ENCODE assay signal across 21 cellular contexts in genomic region chr2:8438996-8439395, GRCh38.
DNase-seq lines count a peak whose midpoint lies in the region; ATAC-seq and TF ChIP-seq lines count a peak whose summit lies in the region.
"Had no signal": no experiment of that assay in that cellular context is flagged by ENCODE, and none has a peak within 500 bp of the region (broad histone marks: within the 10 kb centered on the region; RNA-seq: fewer than 3 reads in every experiment).

No MANE protein-coding gene starts in this region.

- no peak overlapping the region for H3K14ac ChIP-seq in neuronal stem cell (ENCODE audit: low read length)

- no peak for ATAC-seq in DND-41 (ENCODE audit: insufficient read depth, low read depth)
- ATAC-seq in heart left ventricle = peak; percentile 78 to 88 (median 84)
- ATAC-seq in GM23338 = no peak

- WGBS in heart left ventricle, 4 donors = 48 to 71% (median 62%) methylated on average over 7 of the region's 7 CpGs
- no CpG with 5 or more reads among the region's 7 CpGs for WGBS in neuronal stem cell (ENCODE audit: extremely low coverage in 2 of 2, insufficient read length in 2 of 2, insufficient replicate concordance in 1 of 2), 2 donors

- DNase-seq in DND-41 (no peak), NCI-H1092 (lab: John Stamatoyannopoulos, UW) (peak; percentile 33), heart left ventricle (peak in 4 of 5 donors; percentile 40 to 62 (median 40)), neuronal stem cell (ENCODE audit: low spot score) (no peak), GM23338 (ENCODE audit: low spot score) (no peak), D341Med (ENCODE audit: low spot score) (no peak), type B pancreatic cell (ENCODE audit: extremely low spot score, unreplicated experiment) (no peak)
- no peak for DNase-seq in activated CD4-positive, alpha-beta T cell treated with anti-CD3 and anti-CD28 coated beads, Interleukin-2, amount 10 ng/mL, durations not matched to agents 7 days and 5 days
- DNase-seq: activated B cell treated with CpG ODN at 0.5 μM for 24 hours; Calu3; H7; NCI-H1436; NCI-H446; NK-92 treated with Interleukin-12 subunit alpha and Interleukin-12 subunit beta, amount 100 ng/mL, for 24 hours; ovary; SK-N-SH had no signal

- H2BK120ac ChIP-seq in neuronal stem cell (ENCODE audit: low read depth, low read length) = no peak overlapping the region

- no peak overlapping the region for H3K4me3 Mint-ChIP-seq in GM23338
- H3K4me3 Mint-ChIP-seq in activated CD4-positive, alpha-beta T cell treated with anti-CD3 and anti-CD28 coated beads, Interleukin-2, amount 10 ng/mL, durations not matched to agents 7 days and 5 days = no peak overlapping the region
- H3K4me3 Mint-ChIP-seq in type B pancreatic cell = no peak overlapping the region
- H3K4me3 Mint-ChIP-seq: activated B cell treated with CpG ODN at 0.5 μM for 24 hours; T-helper 2 cell treated with Interferon-gamma antibody and Interleukin-4, amounts not matched to agents 5 μg/mL and 100 μg/mL, for 36 hours had no signal

- H3K9me3 ChIP-seq in DND-41 (ENCODE audit: insufficient read depth, low read length, severe bottlenecking) = no peaks in the 10 kb centered on the region
- no peaks in the 10 kb centered on the region for H3K9me3 ChIP-seq in heart left ventricle
- H3K9me3 ChIP-seq in neuronal stem cell (replicated peaks in 1 of 2; ENCODE audit: control insufficient read depth in 2 of 2, insufficient read depth in 1 of 2, low read depth in 1 of 2, low read length in 2 of 2) = peaks cover 0 to 3% of the 10 kb centered on the region in 2 donors
- H3K9me3 ChIP-seq: adrenal gland, gastrocnemius medialis, ovary, SK-N-SH, upper lobe of left lung had no signal

- peaks cover 5% of the 10 kb centered on the region; the same call in 1 of the 3 replicates for H3K36me3 Mint-ChIP-seq in GM23338 (ENCODE audit: low read depth)
- H3K36me3 Mint-ChIP-seq in activated CD4-positive, alpha-beta T cell treated with anti-CD3 and anti-CD28 coated beads, Interleukin-2, amount 10 ng/mL, durations not matched to agents 7 days and 5 days (ENCODE audit: low read depth) = no peaks in the 10 kb centered on the region
- no peaks in the 10 kb centered on the region for H3K36me3 Mint-ChIP-seq in type B pancreatic cell

- H3K27me3 ChIP-seq in DND-41 (ENCODE audit: insufficient read depth, low read length, poor library complexity) (no peaks in the 10 kb centered on the region), heart left ventricle (no peaks in the 10 kb centered on the region), neuronal stem cell (ENCODE audit: control insufficient read depth in 3 of 3, insufficient read depth in 3 of 3, low read depth in 1 of 3, low read length in 3 of 3) (no peaks in the 10 kb centered on the region), GM23338 (ENCODE audit: insufficient read depth) (no peaks in the 10 kb centered on the region)
- H3K27me3 ChIP-seq: adrenal gland, gastrocnemius medialis, ovary, upper lobe of left lung had no signal

- H4K91ac ChIP-seq in neuronal stem cell (ENCODE audit: low read depth, low read length, poor library complexity) = no peak overlapping the region

- CTCF ChIA-PET in activated CD4-positive, alpha-beta T cell treated with anti-CD3 and anti-CD28 coated beads, Interleukin-2, amount 10 ng/mL, durations not matched to agents 7 days and 5 days (lab: Charles Lee) = interaction anchor here (0.6 to 1.6 kb wide), 5 partner anchors 19 to 1250 kb away, joined by 3 read pairs; no protein-coding TSS in a partner anchor

- TF ChIP-seq POLR2A in heart left ventricle (IDR thresholded peaks at IDR 0.05) = no peak

- no peak overlapping the region for H3K4ac ChIP-seq in neuronal stem cell (ENCODE audit: low read length)

- peaks cover 4% of the 10 kb centered on the region for H3K27me3 Mint-ChIP-seq in GM23338 (ENCODE audit: insufficient read depth, low read depth, poor library complexity)
- H3K27me3 Mint-ChIP-seq in activated CD4-positive, alpha-beta T cell treated with anti-CD3 and anti-CD28 coated beads, Interleukin-2, amount 10 ng/mL, durations not matched to agents 7 days and 5 days = peaks cover 7% of the 10 kb centered on the region
- no peaks in the 10 kb centered on the region for H3K27me3 Mint-ChIP-seq in type B pancreatic cell

- POLR2A ChIA-PET in activated CD4-positive, alpha-beta T cell treated with anti-CD3 and anti-CD28 coated beads, Interleukin-2, amount 10 ng/mL, durations not matched to agents 7 days and 5 days (lab: Charles Lee) = no interaction called here

- H3K79me1 ChIP-seq in neuronal stem cell (ENCODE audit: low read depth, low read length) = no peaks in the 10 kb centered on the region

- H3K36me3 ChIP-seq in DND-41 (ENCODE audit: insufficient read depth, low read length) (no peaks in the 10 kb centered on the region), heart left ventricle (no peaks in the 10 kb centered on the region), neuronal stem cell (replicated peaks in 1 of 2; ENCODE audit: control insufficient read depth in 2 of 2, insufficient read depth in 2 of 2, low read length in 2 of 2) (no peaks in the 10 kb centered on the region), GM23338 (ENCODE audit: insufficient read depth) (no peaks in the 10 kb centered on the region)
- H3K36me3 ChIP-seq: adrenal gland, gastrocnemius medialis, ovary, upper lobe of left lung had no signal

- H2AFZ ChIP-seq in DND-41 (ENCODE audit: low read depth, low read length) (no peak overlapping the region), neuronal stem cell (ENCODE audit: low read length) (no peak overlapping the region), GM23338 (no peak overlapping the region)

- peak overlapping the region; percentile 50 for H2AK5ac ChIP-seq in neuronal stem cell (ENCODE audit: low read depth, low read length)

- H3K27ac ChIP-seq in DND-41 (ENCODE audit: low read length) (peak overlapping the region; percentile 58), heart left ventricle (peak overlapping the region in 7 of 12 donors; percentile 12 to 67 (median 45)), neuronal stem cell (replicated peaks; ENCODE audit: low read length) (no peak overlapping the region), GM23338 (ENCODE audit: low read depth) (no peak overlapping the region)
- H3K27ac ChIP-seq: adrenal gland, gastrocnemius medialis, ovary, upper lobe of left lung had no signal

- H3K79me2 ChIP-seq in DND-41 (ENCODE audit: insufficient read depth, low read length) (no peaks in the 10 kb centered on the region), GM23338 (replicated peaks; ENCODE audit: insufficient read depth) (no peaks in the 10 kb centered on the region)

- H3K9me3 Mint-ChIP-seq in GM23338 (peaks cover 12% of the 10 kb centered on the region), type B pancreatic cell (no peaks in the 10 kb centered on the region)
- H3K9me3 Mint-ChIP-seq in activated CD4-positive, alpha-beta T cell treated with anti-CD3 and anti-CD28 coated beads, Interleukin-2, amount 10 ng/mL, durations not matched to agents 7 days and 5 days = peaks cover 4% of the 10 kb centered on the region
- H3K9me3 Mint-ChIP-seq: activated B cell treated with CpG ODN at 0.5 μM for 24 hours; activated T-helper 2 cell treated with anti-CD3 and anti-CD28 coated beads, Interferon-gamma antibody, Interleukin-2, Interleukin-4, amounts not matched to agents 10 μg/mL and 5 μg/mL and 100 μg/mL, durations not matched to agents 14 hours and 24 hours and 36 hours; T-helper 2 cell treated with Interferon-gamma antibody and Interleukin-4, amounts not matched to agents 5 μg/mL and 100 μg/mL, for 36 hours had no signal

- H3K4me3 ChIP-seq in DND-41 (ENCODE audit: low read depth in 1 of 2, low read length in 2 of 2) (no peak overlapping the region), heart left ventricle (no peak overlapping the region), neuronal stem cell (ENCODE audit: low read length in 2 of 2) (no peak overlapping the region), GM23338 (no peak overlapping the region)
- H3K4me3 ChIP-seq: adrenal gland, gastrocnemius medialis, ovary, upper lobe of left lung had no signal

- H3K27ac Mint-ChIP-seq in GM23338 (no peak overlapping the region), type B pancreatic cell (no peak overlapping the region)
- no peak overlapping the region for H3K27ac Mint-ChIP-seq in activated CD4-positive, alpha-beta T cell treated with anti-CD3 and anti-CD28 coated beads, Interleukin-2, amount 10 ng/mL, durations not matched to agents 7 days and 5 days
- H3K27ac Mint-ChIP-seq: activated T-helper 2 cell treated with anti-CD3 and anti-CD28 coated beads, Interferon-gamma antibody, Interleukin-2, Interleukin-4, amounts not matched to agents 10 μg/mL and 5 μg/mL and 100 μg/mL, durations not matched to agents 14 hours and 24 hours and 36 hours; T-helper 2 cell treated with Interferon-gamma antibody and Interleukin-4, amounts not matched to agents 5 μg/mL and 100 μg/mL, for 36 hours had no signal

- peak overlapping the region; percentile 8 for H3K23ac ChIP-seq in neuronal stem cell (ENCODE audit: low read depth, low read length, poor library complexity)

- H3K4me2 ChIP-seq in DND-41 (ENCODE audit: insufficient read depth, low read length) (no peak overlapping the region), neuronal stem cell (ENCODE audit: insufficient read depth, low read length, poor library complexity, severe bottlenecking) (no peak overlapping the region), GM23338 (no peak overlapping the region)
- H3K4me2 ChIP-seq: SK-N-SH had no signal

- peak overlapping the region; percentile 69 for H2BK15ac ChIP-seq in neuronal stem cell (ENCODE audit: low read length)

- H3K4me1 Mint-ChIP-seq in GM23338 = peaks cover 10% of the 10 kb centered on the region
- H3K4me1 Mint-ChIP-seq in activated CD4-positive, alpha-beta T cell treated with anti-CD3 and anti-CD28 coated beads, Interleukin-2, amount 10 ng/mL, durations not matched to agents 7 days and 5 days = peaks cover 31% of the 10 kb centered on the region
- peaks cover 3% of the 10 kb centered on the region for H3K4me1 Mint-ChIP-seq in type B pancreatic cell (ENCODE audit: unreplicated experiment)

- peaks cover 7% of the 10 kb centered on the region for H3K4me1 ChIP-seq in DND-41 (ENCODE audit: insufficient read depth, low read length)
- H3K4me1 ChIP-seq in heart left ventricle = peaks cover 0 to 35% (median 5%) of the 10 kb centered on the region in 12 donors
- no peaks in the 10 kb centered on the region for H3K4me1 ChIP-seq in neuronal stem cell (ENCODE audit: control insufficient read depth in 2 of 2, insufficient read depth in 1 of 2, low read depth in 1 of 2, low read length in 2 of 2)
- H3K4me1 ChIP-seq in GM23338 (ENCODE audit: insufficient read depth) = peaks cover 14% of the 10 kb centered on the region

- no peak overlapping the region for H4K8ac ChIP-seq in neuronal stem cell (ENCODE audit: low read depth, low read length)

- H2BK5ac ChIP-seq in neuronal stem cell (ENCODE audit: low read length) = no peak overlapping the region

- no peaks in the 10 kb centered on the region for H4K20me1 ChIP-seq in DND-41 (ENCODE audit: insufficient read depth, low read length)
- no peaks in the 10 kb centered on the region for H4K20me1 ChIP-seq in GM23338 (replicated peaks; ENCODE audit: insufficient read depth)

- peak overlapping the region; percentile 59 for H3K18ac ChIP-seq in neuronal stem cell (ENCODE audit: low read length)

- intact Hi-C loops in heart left ventricle (cut with DNase I) = no loop called here

- no peak for TF ChIP-seq CTCF in DND-41 (IDR thresholded peaks at IDR 0.05; ENCODE audit: borderline replicate concordance, extremely low read depth, low read length, poor library complexity, severe bottlenecking)
- TF ChIP-seq CTCF in heart left ventricle (IDR thresholded peaks at IDR 0.05) = peak in 2 of 12 donors; percentile 8 to 12
- TF ChIP-seq CTCF in GM23338 (conservative IDR thresholded peaks at IDR 0.05; ENCODE audit: low read depth in 2 of 2) = no peak
- no peak for TF ChIP-seq CTCF in type B pancreatic cell (conservative IDR thresholded peaks at IDR 0.05)

- H3K9me2 ChIP-seq in GM23338 (ENCODE audit: insufficient read depth) = peaks cover 3% of the 10 kb centered on the region; the same call in 1 of the 2 replicates
- H3K9me2 ChIP-seq: SK-N-SH had no signal

- H3K9ac ChIP-seq in DND-41 (ENCODE audit: low read depth, low read length) = no peak overlapping the region
- H3K9ac ChIP-seq in neuronal stem cell (ENCODE audit: low read depth, low read length, poor library complexity) = peak overlapping the region; percentile 26
- H3K9ac ChIP-seq: SK-N-SH had no signal

- H2BK12ac ChIP-seq in neuronal stem cell (ENCODE audit: low read length) = peak overlapping the region; percentile 68

- no peaks in the 10 kb centered on the region for H3F3A ChIP-seq in GM23338 (replicated peaks; ENCODE audit: low read depth)

Comparison
In these comparisons a context has a peak if more than half of its experiments do, and no peak if none do; other contexts are left out.
1. ATAC-seq: peak in heart left ventricle (4 of 4); none in DND-41 (single experiment) and GM23338 (single experiment).
2. DNase-seq: peak in NCI-H1092 (single experiment) and heart left ventricle (4 of 5); none in DND-41 (single experiment), neuronal stem cell (single experiment), GM23338 (single experiment), D341Med (single experiment), activated CD4-positive, alpha-beta T cell treated with anti-CD3 and anti-CD28 coated beads, Interleukin-2, amount 10 ng/mL, durations not matched to agents 7 days and 5 days (single experiment) and type B pancreatic cell (single experiment).
3. H3K27ac ChIP-seq: peak in DND-41 (single experiment) and heart left ventricle (7 of 12); none in neuronal stem cell (single experiment) and GM23338 (single experiment).